In the genomic region with DNA sequence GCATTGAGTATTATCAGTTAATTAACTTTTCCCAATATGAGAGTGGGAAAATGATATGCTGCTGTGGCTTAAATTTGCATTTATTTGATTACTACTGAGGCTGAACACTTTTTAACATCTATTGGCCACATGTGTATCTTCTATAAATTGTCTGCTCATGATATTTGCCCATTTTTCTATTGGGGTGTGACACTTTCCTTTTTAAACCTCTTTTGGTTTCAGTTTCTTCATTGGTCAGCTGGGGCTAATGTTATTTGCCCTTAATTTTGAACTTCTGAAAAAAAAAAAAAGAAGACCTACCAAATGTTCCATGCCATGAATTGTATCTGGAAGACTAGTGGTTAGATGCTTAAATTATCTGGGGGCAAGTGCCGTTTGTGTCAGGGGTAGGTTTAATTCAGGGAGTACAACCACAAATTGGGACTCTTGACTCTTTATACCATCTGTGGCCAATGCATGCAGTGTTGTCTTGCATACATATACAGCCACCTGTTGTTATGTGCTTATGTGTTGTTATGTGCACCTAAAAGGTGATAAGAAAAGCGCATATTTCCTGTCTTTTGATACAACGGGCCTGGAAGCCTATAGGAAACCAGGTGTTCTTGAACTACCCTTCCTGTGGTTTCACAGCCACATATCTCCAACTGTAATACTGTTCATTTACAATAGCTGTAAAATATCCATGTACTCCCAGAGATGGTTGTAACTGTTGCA, we compare ENCODE assay signal across 14 cellular contexts. TPM values are rescaled to one million over a fixed set of nuclear protein-coding genes. Genes with fewer than 3 reads are reported as not detected.
DNase-seq lines count a peak whose midpoint lies in the region; ATAC-seq and TF ChIP-seq lines count a peak whose summit lies in the region.
"Had no signal": no experiment of that assay in that cellular context is flagged by ENCODE, and none has a peak within 500 bp of the region (broad histone marks: within the 10 kb centered on the region; RNA-seq: fewer than 3 reads in every experiment).

No MANE protein-coding gene starts in this region.

- no peak for TF ChIP-seq CTCF in PC-9 (conservative IDR thresholded peaks at IDR 0.05)

- ATAC-seq in GM19328 (IDR thresholded peaks at IDR 0.05; ENCODE audit: unreplicated experiment) (peak; percentile 43), HG02981 (IDR thresholded peaks at IDR 0.05; ENCODE audit: unreplicated experiment) (peak; percentile 67)
- ATAC-seq: foreskin keratinocyte had no signal

- no peaks in the 10 kb centered on the region for H3K9me3 ChIP-seq in CD8-positive, alpha-beta memory T cell (ENCODE audit: low read length)
- no peaks in the 10 kb centered on the region for H3K9me3 ChIP-seq in PC-9 (ENCODE audit: insufficient read depth, low read depth)
- H3K9me3 ChIP-seq: prostate gland had no signal

- peak in 2 of 5 donors; percentile 9 to 27 for DNase-seq in CD8-positive, alpha-beta memory T cell
- no peak for DNase-seq in T-helper 2 cell treated with Interferon-gamma antibody and Interleukin-4, amounts not matched to agents 5 μg/mL and 100 μg/mL, for 36 hours (ENCODE audit: low spot score)
- DNase-seq in NCI-H82 (lab: John Stamatoyannopoulos, UW) (no peak), NCI-H146 treated with DMSO at 0.1 percent for 48 hours (lab: John Stamatoyannopoulos, UW; ENCODE audit: unreplicated experiment) (no peak), PC-9 (no peak)
- no peak for DNase-seq in activated effector memory CD4-positive, alpha-beta T cell treated with anti-CD3 and anti-CD28 coated beads, Interleukin-2, amount 50 U/mL, for 16 hours
- DNase-seq: activated effector memory CD4-positive, alpha-beta T cell treated with Interleukin-2 at 50 U/mL for 16 hours; COR-L47; foreskin keratinocyte; NCI-H2171 treated with DMSO at 0.1 percent for 48 hours had no signal

- no peaks in the 10 kb centered on the region for H3K27me3 Mint-ChIP-seq in CD8-positive, alpha-beta memory T cell
- H3K27me3 Mint-ChIP-seq in T-helper 2 cell treated with Interferon-gamma antibody and Interleukin-4, amounts not matched to agents 5 μg/mL and 100 μg/mL, for 36 hours (ENCODE audit: low read depth) = no peaks in the 10 kb centered on the region

- H3K4me3 Mint-ChIP-seq in CD8-positive, alpha-beta memory T cell = peak overlapping the region in 6 of 7 donors; percentile 2 to 74 (median 51)
- H3K4me3 Mint-ChIP-seq in T-helper 2 cell treated with Interferon-gamma antibody and Interleukin-4, amounts not matched to agents 5 μg/mL and 100 μg/mL, for 36 hours = peak overlapping the region; percentile 52

- peaks cover 21% of the 10 kb centered on the region for H3K4me1 ChIP-seq in CD8-positive, alpha-beta memory T cell (ENCODE audit: insufficient read depth, low read length)
- H3K4me1 ChIP-seq in PC-9 (replicated peaks; ENCODE audit: insufficient read depth) = no peaks in the 10 kb centered on the region
- H3K4me1 ChIP-seq: foreskin keratinocyte, prostate gland had no signal

- no peaks in the 10 kb centered on the region for H3F3A ChIP-seq in PC-9 (ENCODE audit: insufficient read depth, low read depth)

- intact Hi-C loops in PC-9 (cut with micrococcal nuclease; ENCODE audit: unreplicated experiment) = no loop called here

- no peaks in the 10 kb centered on the region for H4K20me1 ChIP-seq in PC-9 (ENCODE audit: insufficient read depth)

- no peak overlapping the region for H2AFZ ChIP-seq in PC-9

- POLR2A ChIA-PET in CD8-positive, alpha-beta memory T cell (lab: Charles Lee) = no interaction called here
- POLR2A ChIA-PET in PC-9 (lab: Charles Lee; ENCODE audit: unreplicated experiment) = no interaction called here

- no peak overlapping the region for H3K4me3 ChIP-seq in CD8-positive, alpha-beta memory T cell (ENCODE audit: low read length)
- H3K4me3 ChIP-seq in PC-9 = no peak overlapping the region
- H3K4me3 ChIP-seq: lung, prostate gland had no signal

- no peak overlapping the region for H3K4me2 ChIP-seq in PC-9

- BruUV-seq in PC-9 (replicated peaks; lab: Mats Ljungman, UMichigan) = no TSS peak

- H3K27ac ChIP-seq in CD8-positive, alpha-beta memory T cell (ENCODE audit: low read depth, low read length) = no peak overlapping the region
- H3K27ac ChIP-seq in PC-9 = no peak overlapping the region
- H3K27ac ChIP-seq: foreskin keratinocyte, prostate gland had no signal

- no peaks in the 10 kb centered on the region for H3K79me2 ChIP-seq in PC-9 (ENCODE audit: low read depth)

- H3K27me3 ChIP-seq in CD8-positive, alpha-beta memory T cell (ENCODE audit: insufficient read depth, low read length, poor library complexity, severe bottlenecking) = no peaks in the 10 kb centered on the region
- H3K27me3 ChIP-seq in PC-9 (ENCODE audit: insufficient read depth, low read depth) = no peaks in the 10 kb centered on the region
- H3K27me3 ChIP-seq: foreskin keratinocyte had no signal

- H3K36me3 ChIP-seq in CD8-positive, alpha-beta memory T cell (ENCODE audit: insufficient read depth, low read length) = no peaks in the 10 kb centered on the region
- no peaks in the 10 kb centered on the region for H3K36me3 ChIP-seq in PC-9 (ENCODE audit: low read depth)
- H3K36me3 ChIP-seq: prostate gland had no signal

- peaks cover 33 to 48% (median 45%) of the 10 kb centered on the region in 3 donors for H3K4me1 Mint-ChIP-seq in CD8-positive, alpha-beta memory T cell
- peaks cover 22% of the 10 kb centered on the region for H3K4me1 Mint-ChIP-seq in T-helper 2 cell treated with Interferon-gamma antibody and Interleukin-4, amounts not matched to agents 5 μg/mL and 100 μg/mL, for 36 hours (ENCODE audit: low read depth)

- H3K9me3 Mint-ChIP-seq in CD8-positive, alpha-beta memory T cell = no peaks in the 10 kb centered on the region
- H3K9me3 Mint-ChIP-seq in T-helper 2 cell treated with Interferon-gamma antibody and Interleukin-4, amounts not matched to agents 5 μg/mL and 100 μg/mL, for 36 hours = no peaks in the 10 kb centered on the region

- H3K9me2 ChIP-seq in PC-9 (ENCODE audit: insufficient read depth) = no peaks in the 10 kb centered on the region

- peak overlapping the region; percentile 17 to 81 (median 56) for H3K27ac Mint-ChIP-seq in CD8-positive, alpha-beta memory T cell
- H3K27ac Mint-ChIP-seq in T-helper 2 cell treated with Interferon-gamma antibody and Interleukin-4, amounts not matched to agents 5 μg/mL and 100 μg/mL, for 36 hours = peak overlapping the region; percentile 65

- CTCF ChIA-PET in CD8-positive, alpha-beta memory T cell (lab: Charles Lee) = interaction anchor here (1.2 to 2.3 kb wide), 2 partner anchors 9 to 11 kb away, joined by 3 to 5 read pairs; no protein-coding TSS in a partner anchor
- CTCF ChIA-PET in PC-9 (lab: Charles Lee) = no interaction called here

- H3K36me3 Mint-ChIP-seq in CD8-positive, alpha-beta memory T cell = peaks cover 0 to 18% (median 1%) of the 10 kb centered on the region in 3 donors
- H3K36me3 Mint-ChIP-seq in T-helper 2 cell treated with Interferon-gamma antibody and Interleukin-4, amounts not matched to agents 5 μg/mL and 100 μg/mL, for 36 hours (ENCODE audit: low read depth) = peaks cover 12% of the 10 kb centered on the region

RNA-seq across cellular contexts. Expression of a gene that starts 48.9 kb away (rescaled TPM):
- total RNA-seq in CD8-positive, alpha-beta memory T cell = 10 to 100 TPM; 90.2 to 94.6 TPM
- 151 TPM for polyA plus RNA-seq in CD8-positive, alpha-beta memory T cell
- not detected in 2 replicates for total RNA-seq in PC-9 (2021)
- total RNA-seq: foreskin keratinocyte had no signal
- polyA plus RNA-seq: foreskin keratinocyte had no signal

Comparison
In these comparisons a context has a peak if more than half of its experiments do, and no peak if none do; other contexts are left out.
1. RNA of a gene that starts 48.9 kb away (total RNA-seq): 90.2 to 94.6 TPM in CD8-positive, alpha-beta memory T cell; not detected in PC-9; every median in the first group is over 10 times any median in the second.